ENCODE assay signal across 17 cellular contexts in genomic region chr6:151121900-151122299, GRCh38.
DNase-seq lines count a peak whose midpoint lies in the region; ATAC-seq and TF ChIP-seq lines count a peak whose summit lies in the region.
"Had no signal": no experiment of that assay in that cellular context is flagged by ENCODE, and none has a peak within 500 bp of the region (broad histone marks: within the 10 kb centered on the region; RNA-seq: fewer than 3 reads in every experiment).

No MANE protein-coding gene starts in this region.

- H3K27me3 Mint-ChIP-seq in naive thymus-derived CD8-positive, alpha-beta T cell = peaks cover 0 to 4% (median 0%) of the 10 kb centered on the region in 5 donors

- peaks cover 0 to 3% (median 0%) of the 10 kb centered on the region in 4 donors for H3K4me1 Mint-ChIP-seq in naive thymus-derived CD8-positive, alpha-beta T cell

- H3K9me3 ChIP-seq in SK-N-SH (no peaks in the 10 kb centered on the region), body of pancreas (no peaks in the 10 kb centered on the region), uterus (no peaks in the 10 kb centered on the region)
- H3K9me3 ChIP-seq: upper lobe of left lung had no signal

- H3K27ac ChIP-seq in SK-N-SH (ENCODE audit: low read depth in 2 of 2, low read length in 1 of 2) (no peak overlapping the region), body of pancreas (no peak overlapping the region), uterus (no peak overlapping the region)
- H3K27ac ChIP-seq: epithelial cell of prostate, upper lobe of left lung had no signal

- POLR2A ChIA-PET in SK-N-SH (lab: Yijun Ruan, JAX) = no interaction called here
- POLR2A ChIA-PET in naive thymus-derived CD8-positive, alpha-beta T cell (lab: Charles Lee) = interaction anchor here (0.5 kb wide), 1 partner anchor 309 kb away, joined by 3 read pairs; no protein-coding TSS in a partner anchor

- H3F3A ChIP-seq in SK-N-SH (replicated peaks; ENCODE audit: insufficient read depth) = no peaks in the 10 kb centered on the region

- H3K4me3 ChIP-seq in SK-N-SH (ENCODE audit: low read depth in 2 of 2, low read length in 1 of 2) (no peak overlapping the region), body of pancreas (no peak overlapping the region), uterus (no peak overlapping the region)
- H3K4me3 ChIP-seq: dorsolateral prefrontal cortex, upper lobe of left lung had no signal

- H4K20me1 ChIP-seq in SK-N-SH (ENCODE audit: insufficient read depth) = no peaks in the 10 kb centered on the region

- H3K36me3 ChIP-seq in SK-N-SH (replicated peaks in 1 of 2; ENCODE audit: control insufficient read depth in 1 of 2, insufficient read depth in 2 of 2, low read length in 1 of 2) (no peaks in the 10 kb centered on the region), body of pancreas (replicated peaks in 1 of 2; ENCODE audit: insufficient read depth in 1 of 2, low read depth in 2 of 2) (no peaks in the 10 kb centered on the region), uterus (no peaks in the 10 kb centered on the region)
- H3K36me3 ChIP-seq: upper lobe of left lung had no signal

- H3K9me3 Mint-ChIP-seq in naive thymus-derived CD8-positive, alpha-beta T cell = peaks cover 0 to 2% (median 0%) of the 10 kb centered on the region in 9 donors
- H3K9me3 Mint-ChIP-seq: activated CD4-positive, alpha-beta T cell treated with anti-CD3 and anti-CD28 coated beads, Interleukin-2, amount 10 ng/mL, durations not matched to agents 24 days and 14 days had no signal

- H3K4me1 ChIP-seq in SK-N-SH (ENCODE audit: control insufficient read depth in 1 of 2, insufficient read depth in 2 of 2, low read depth in 1 of 2, low read length in 1 of 2) (peaks cover 0 to 6% of the 10 kb centered on the region in 2 experiments; a peak in 1 of 4 replicates), body of pancreas (no peaks in the 10 kb centered on the region), uterus (no peaks in the 10 kb centered on the region)

- intact Hi-C loops in body of pancreas (cut with DNase I) (no loop called here), uterus (cut with DNase I; ENCODE audit: low total_unique reads) (no loop called here)

- H3K36me3 Mint-ChIP-seq in naive thymus-derived CD8-positive, alpha-beta T cell = peaks cover 0 to 2% (median 0%) of the 10 kb centered on the region in 3 donors

- H3K27ac Mint-ChIP-seq in naive thymus-derived CD8-positive, alpha-beta T cell = peak overlapping the region in 1 of 10 donors; percentile 30
- H3K27ac Mint-ChIP-seq: activated CD4-positive, alpha-beta T cell treated with anti-CD3 and anti-CD28 coated beads, Interleukin-2, amount 10 ng/mL, durations not matched to agents 24 days and 14 days had no signal

- no peaks in the 10 kb centered on the region for H3K79me2 ChIP-seq in SK-N-SH (ENCODE audit: insufficient read depth)

- DNase-seq in SK-N-SH (no peak), body of pancreas (peak in 3 of 4 donors; percentile 24 to 39 (median 32)), left lobe of liver (ENCODE audit: low spot score) (peak; percentile 71), uterus (peak; percentile 26 to 29)
- DNase-seq in naive thymus-derived CD8-positive, alpha-beta T cell = no peak
- DNase-seq: 8988T; activated CD4-positive, alpha-beta T cell treated with anti-CD3 and anti-CD28 coated beads, Interleukin-2, amount 10 ng/mL, durations not matched to agents 24 days and 14 days; left cardiac atrium; NCI-H1436; NK-92 treated with Interleukin-12 subunit alpha and Interleukin-12 subunit beta, amount 100 ng/mL, for 24 hours; stimulated activated naive CD4-positive, alpha-beta T cell; upper lobe of left lung had no signal

- no peak overlapping the region for H3K4me3 Mint-ChIP-seq in naive thymus-derived CD8-positive, alpha-beta T cell
- H3K4me3 Mint-ChIP-seq: activated CD4-positive, alpha-beta T cell treated with anti-CD3 and anti-CD28 coated beads, Interleukin-2, amount 10 ng/mL, durations not matched to agents 24 days and 14 days had no signal

- no peaks in the 10 kb centered on the region for H3K9me2 ChIP-seq in SK-N-SH

- TF ChIP-seq POLR2A in body of pancreas (IDR thresholded peaks at IDR 0.05) = no peak
- no peak for TF ChIP-seq POLR2A in uterus (IDR thresholded peaks at IDR 0.05)

- no CpG with 5 or more reads among the region's 1 CpG for WGBS in SK-N-SH (ENCODE audit: low lambda C conversion rate)
- 90 to 92% methylated on average over 1 of the region's 1 CpG for whole genome bisulfite sequencing in body of pancreas, 2 donors

- no peak for TF ChIP-seq CTCF in SK-N-SH (IDR thresholded peaks at IDR 0.05)
- TF ChIP-seq CTCF in body of pancreas (IDR thresholded peaks at IDR 0.05) = no peak
- no peak for TF ChIP-seq CTCF in uterus (IDR thresholded peaks at IDR 0.05)

- CTCF ChIA-PET in SK-N-SH (lab: Yijun Ruan, JAX) = no interaction called here

- TF ChIP-seq EP300 in SK-N-SH (IDR thresholded peaks at IDR 0.05; ENCODE audit: borderline replicate concordance in 1 of 2, low read depth in 1 of 2, low read length in 1 of 2) = peak in 1 of 2 experiments; percentile 28; a peak in 1 of 4 replicates

- H3K27me3 ChIP-seq in SK-N-SH (ENCODE audit: insufficient read depth) = no peaks in the 10 kb centered on the region
- H3K27me3 ChIP-seq in body of pancreas = no peaks in the 10 kb centered on the region
- no peaks in the 10 kb centered on the region for H3K27me3 ChIP-seq in uterus
- H3K27me3 ChIP-seq: dorsolateral prefrontal cortex, upper lobe of left lung had no signal

- no peak overlapping the region for H3K4me2 ChIP-seq in SK-N-SH

- ATAC-seq in SK-N-SH treated with all-trans-retinoic acid at 6 μM for 48 hours = no peak; the same call in 2 of the 3 replicates
- no peak for ATAC-seq in body of pancreas
- peak; percentile 45 for ATAC-seq in left lobe of liver
- ATAC-seq in naive thymus-derived CD8-positive, alpha-beta T cell = no peak
- ATAC-seq in GM18498 (IDR thresholded peaks at IDR 0.05; ENCODE audit: unreplicated experiment) = no peak
- ATAC-seq in GM21723 (IDR thresholded peaks at IDR 0.05; ENCODE audit: unreplicated experiment) = no peak

- TF ChIP-seq RAD21 in SK-N-SH (IDR thresholded peaks at IDR 0.05; ENCODE audit: low read length) = no peak

- no peak overlapping the region for H2AFZ ChIP-seq in SK-N-SH (ENCODE audit: low read depth)

- H3K9ac ChIP-seq in SK-N-SH = no peak overlapping the region

TF ChIP-seq in SK-N-SH, 30 proteins besides CTCF, POLR2A, EP300 and RAD21:
- peak; percentile 39; the same call in 1 of the 2 replicates for TF ChIP-seq MXI1 (IDR thresholded peaks at IDR 0.05; ENCODE audit: low read depth, low read length)
- TF ChIP-seq RFX5 (IDR thresholded peaks at IDR 0.05; ENCODE audit: low read length) = no peak
- peak; percentile 61; the same call in 1 of the 2 replicates for TF ChIP-seq RCOR1 (IDR thresholded peaks at IDR 0.05; ENCODE audit: low read length)

TF ChIP-seq in SK-N-SH treated with all-trans-retinoic acid at 6 μM for 48 hours, 23 proteins besides CTCF, POLR2A, EP300 and RAD21:
- TF ChIP-seq ZC3H10 (CRISPR knock-in tag; IDR thresholded peaks at IDR 0.05) = no peak
- no peak for TF ChIP-seq ESRRG (CRISPR knock-in tag; IDR thresholded peaks at IDR 0.05)
- no peak for TF ChIP-seq ZNF8 (CRISPR knock-in tag; IDR thresholded peaks at IDR 0.05)
- no peak for TF ChIP-seq ZNF70 (CRISPR knock-in tag; IDR thresholded peaks at IDR 0.05)
- no peak for TF ChIP-seq SNAI2 (CRISPR knock-in tag; IDR thresholded peaks at IDR 0.05)
- no peak for TF ChIP-seq ISL1 (CRISPR knock-in tag; IDR thresholded peaks at IDR 0.05)
- TF ChIP-seq, protein P1, sequence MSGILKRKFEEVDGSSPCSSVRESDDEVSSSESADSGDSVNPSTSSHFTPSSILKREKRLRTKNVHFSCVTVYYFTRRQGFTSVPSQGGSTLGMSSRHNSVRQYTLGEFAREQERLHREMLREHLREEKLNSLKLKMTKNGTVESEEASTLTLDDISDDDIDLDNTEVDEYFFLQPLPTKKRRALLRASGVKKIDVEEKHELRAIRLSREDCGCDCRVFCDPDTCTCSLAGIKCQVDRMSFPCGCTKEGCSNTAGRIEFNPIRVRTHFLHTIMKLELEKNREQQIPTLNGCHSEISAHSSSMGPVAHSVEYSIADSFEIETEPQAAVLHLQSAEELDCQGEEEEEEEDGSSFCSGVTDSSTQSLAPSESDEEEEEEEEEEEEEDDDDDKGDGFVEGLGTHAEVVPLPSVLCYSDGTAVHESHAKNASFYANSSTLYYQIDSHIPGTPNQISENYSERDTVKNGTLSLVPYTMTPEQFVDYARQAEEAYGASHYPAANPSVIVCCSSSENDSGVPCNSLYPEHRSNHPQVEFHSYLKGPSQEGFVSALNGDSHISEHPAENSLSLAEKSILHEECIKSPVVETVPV (CRISPR knock-in tag; IDR thresholded peaks at IDR 0.05) = no peak
- no peak for TF ChIP-seq PPARA (CRISPR knock-in tag; IDR thresholded peaks at IDR 0.05; ENCODE audit: borderline replicate concordance)
- TF ChIP-seq ZNF565 (CRISPR knock-in tag; conservative IDR thresholded peaks at IDR 0.05; ENCODE audit: low read depth) = no peak
- TF ChIP-seq, protein P2, sequence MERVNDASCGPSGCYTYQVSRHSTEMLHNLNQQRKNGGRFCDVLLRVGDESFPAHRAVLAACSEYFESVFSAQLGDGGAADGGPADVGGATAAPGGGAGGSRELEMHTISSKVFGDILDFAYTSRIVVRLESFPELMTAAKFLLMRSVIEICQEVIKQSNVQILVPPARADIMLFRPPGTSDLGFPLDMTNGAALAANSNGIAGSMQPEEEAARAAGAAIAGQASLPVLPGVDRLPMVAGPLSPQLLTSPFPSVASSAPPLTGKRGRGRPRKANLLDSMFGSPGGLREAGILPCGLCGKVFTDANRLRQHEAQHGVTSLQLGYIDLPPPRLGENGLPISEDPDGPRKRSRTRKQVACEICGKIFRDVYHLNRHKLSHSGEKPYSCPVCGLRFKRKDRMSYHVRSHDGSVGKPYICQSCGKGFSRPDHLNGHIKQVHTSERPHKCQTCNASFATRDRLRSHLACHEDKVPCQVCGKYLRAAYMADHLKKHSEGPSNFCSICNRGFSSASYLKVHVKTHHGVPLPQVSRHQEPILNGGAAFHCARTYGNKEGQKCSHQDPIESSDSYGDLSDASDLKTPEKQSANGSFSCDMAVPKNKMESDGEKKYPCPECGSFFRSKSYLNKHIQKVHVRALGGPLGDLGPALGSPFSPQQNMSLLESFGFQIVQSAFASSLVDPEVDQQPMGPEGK (CRISPR knock-in tag; IDR thresholded peaks at IDR 0.05; ENCODE audit: borderline replicate concordance) = no peak
- no peak for TF ChIP-seq ZFP30 (CRISPR knock-in tag; IDR thresholded peaks at IDR 0.05)

Comparison
In these comparisons a context has a peak if more than half of its experiments do, and no peak if none do; other contexts are left out.
1. DNase-seq: peak in body of pancreas (3 of 4), left lobe of liver (single experiment) and uterus (2 of 2); none in SK-N-SH (single experiment) and naive thymus-derived CD8-positive, alpha-beta T cell (0 of 10).